In the genomic region with DNA sequence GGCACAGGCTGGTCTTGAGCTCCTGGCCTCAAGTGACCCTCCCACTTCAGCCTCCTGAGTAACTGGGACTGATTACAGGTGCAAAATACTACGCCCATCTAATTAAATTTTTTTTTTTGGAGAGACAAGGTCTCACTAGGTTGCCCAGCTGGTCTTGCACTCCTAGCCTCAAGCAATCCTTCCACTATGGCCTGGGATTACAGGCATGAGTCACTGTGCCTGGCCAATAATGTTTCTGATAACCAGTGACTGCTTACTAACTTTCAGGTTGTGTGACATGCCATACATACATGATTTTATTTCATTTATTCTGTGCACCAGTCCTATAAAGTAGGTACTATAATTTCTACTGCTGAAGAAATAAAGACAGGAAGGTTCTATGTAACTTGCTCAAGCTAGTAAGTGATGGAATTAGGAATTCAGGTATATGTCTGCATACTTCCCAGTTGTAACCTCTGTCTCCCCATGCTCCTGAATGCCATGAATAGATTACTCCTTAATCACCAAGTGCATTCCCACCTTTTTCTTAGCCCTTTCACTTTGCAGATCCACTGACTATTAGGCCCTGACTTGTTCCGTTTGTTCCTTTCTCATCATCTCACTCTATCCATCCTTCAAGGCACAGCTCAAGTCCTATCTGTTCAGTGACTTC, we compare ENCODE assay signal across 13 cellular contexts. TPM values are rescaled to one million over a fixed set of nuclear protein-coding genes. Genes with fewer than 3 reads are reported as not detected.
DNase-seq lines count a peak whose midpoint lies in the region; ATAC-seq and TF ChIP-seq lines count a peak whose summit lies in the region.
"Had no signal": no experiment of that assay in that cellular context is flagged by ENCODE, and none has a peak within 500 bp of the region (broad histone marks: within the 10 kb centered on the region; RNA-seq: fewer than 3 reads in every experiment).

No MANE protein-coding gene starts in this region.

- peaks cover 6% of the 10 kb centered on the region for H3K36me3 Mint-ChIP-seq in activated CD4-positive, alpha-beta memory T cell treated with anti-CD3 and anti-CD28 coated beads, Interleukin-2, amount 10 ng/mL, durations not matched to agents 7 days and 5 days (ENCODE audit: low read depth)
- H3K36me3 Mint-ChIP-seq in activated T-helper 1 cell treated with anti-CD3 and anti-CD28 coated beads, Interleukin-12 subunit alpha, Interleukin-12 subunit beta, Interleukin-2, Interleukin-4 antibody, amounts not matched to agents 30 ng/mL and 10 ng/mL and 1 ng/mL, durations not matched to agents 14 hours and 24 hours and 36 hours (ENCODE audit: low read depth): peaks cover 6% of the 10 kb centered on the region

- H3K27me3 Mint-ChIP-seq in activated CD4-positive, alpha-beta memory T cell treated with anti-CD3 and anti-CD28 coated beads, Interleukin-2, amount 10 ng/mL, durations not matched to agents 7 days and 5 days: no peaks in the 10 kb centered on the region
- no peaks in the 10 kb centered on the region for H3K27me3 Mint-ChIP-seq in activated T-helper 1 cell treated with anti-CD3 and anti-CD28 coated beads, Interleukin-12 subunit alpha, Interleukin-12 subunit beta, Interleukin-2, Interleukin-4 antibody, amounts not matched to agents 30 ng/mL and 10 ng/mL and 1 ng/mL, durations not matched to agents 14 hours and 24 hours and 36 hours (ENCODE audit: insufficient read depth)
- H3K27me3 Mint-ChIP-seq: B cell had no signal

- no peaks in the 10 kb centered on the region for H3K9me2 ChIP-seq in HCT116 (ENCODE audit: insufficient read depth)
- H3K9me2 ChIP-seq in PC-9 (ENCODE audit: insufficient read depth): 0 out of 2 replicates have a peak, but pooled peaks cover 4% of the 10 kb centered on the region

- H3K27ac ChIP-seq in HCT116 (ENCODE audit: low read depth, low read length) (no peak overlapping the region), PC-9 (peak overlapping the region; percentile 56)
- H3K27ac ChIP-seq: spleen, thoracic aorta had no signal

- intact Hi-C loops in HCT116 (cut with micrococcal nuclease): no loop called here
- intact Hi-C loops in PC-9 (cut with micrococcal nuclease; ENCODE audit: unreplicated experiment): loop anchor here (5.0 kb wide), 1 partner anchor 82 kb away; no protein-coding TSS in a partner anchor
- intact Hi-C loops in activated T-helper 1 cell treated with anti-CD3 and anti-CD28 coated beads, Interleukin-12 subunit alpha, Interleukin-12 subunit beta, Interleukin-2, Interleukin-4 antibody, amounts not matched to agents 30 ng/mL and 10 ng/mL and 1 ng/mL, durations not matched to agents 14 hours and 24 hours and 36 hours (cut with micrococcal nuclease): no loop called here

- TF ChIP-seq RAD21 in HCT116 (IDR thresholded peaks at IDR 0.05; ENCODE audit: low read depth): no peak

- RAD21 ChIA-PET in HCT116 (lab: Charles Lee; ENCODE audit: low non-redundant PET in 1 of 2, low total read pairs in 2 of 2, uncharacterized antibody in 2 of 2, unreplicated experiment in 2 of 2): no interaction called here

- TF ChIP-seq POLR2A in HCT116 (IDR thresholded peaks at IDR 0.05; ENCODE audit: borderline replicate concordance, extremely low read depth, insufficient read depth, insufficient read length): no peak

- ATAC-seq in HCT116: peak; percentile 65
- ATAC-seq: activated CD4-positive, CD25-positive, alpha-beta regulatory T cell treated with anti-CD3 and anti-CD28 coated beads, Interleukin-2, amount 50 U/mL, for 24 hours had no signal

- H3K9me3 ChIP-seq in HCT116 (ENCODE audit: control insufficient read depth in 1 of 2, insufficient read depth in 1 of 2, low read depth in 1 of 2, low read length in 2 of 2): no peaks in the 10 kb centered on the region
- no peaks in the 10 kb centered on the region for H3K9me3 ChIP-seq in PC-9 (ENCODE audit: insufficient read depth, low read depth)
- H3K9me3 ChIP-seq: spleen, thoracic aorta had no signal

- BruUV-seq in HCT116 (replicated peaks; lab: Mats Ljungman, UMichigan): no TSS peak
- no TSS peak for BruUV-seq in PC-9 (replicated peaks; lab: Mats Ljungman, UMichigan)

- H3K27ac Mint-ChIP-seq in activated CD4-positive, alpha-beta memory T cell treated with anti-CD3 and anti-CD28 coated beads, Interleukin-2, amount 10 ng/mL, durations not matched to agents 7 days and 5 days: no peak overlapping the region
- no peak overlapping the region for H3K27ac Mint-ChIP-seq in activated T-helper 1 cell treated with anti-CD3 and anti-CD28 coated beads, Interleukin-12 subunit alpha, Interleukin-12 subunit beta, Interleukin-2, Interleukin-4 antibody, amounts not matched to agents 30 ng/mL and 10 ng/mL and 1 ng/mL, durations not matched to agents 14 hours and 24 hours and 36 hours
- H3K27ac Mint-ChIP-seq: B cell had no signal

- H3K36me3 ChIP-seq in HCT116 (ENCODE audit: control insufficient read depth in 1 of 2, insufficient read depth in 2 of 2, low read length in 2 of 2) (no peaks in the 10 kb centered on the region), PC-9 (ENCODE audit: low read depth) (peaks cover 29% of the 10 kb centered on the region)
- H3K36me3 ChIP-seq: thoracic aorta had no signal

- H3K9ac ChIP-seq in HCT116 (ENCODE audit: low read length): no peak overlapping the region

- no peak overlapping the region for H3K4me3 ChIP-seq in HCT116 (replicated peaks in 1 of 2; ENCODE audit: low read depth in 1 of 2, low read length in 2 of 2)
- no peak overlapping the region for H3K4me3 ChIP-seq in PC-9
- no peak overlapping the region for H3K4me3 ChIP-seq in foreskin fibroblast (ENCODE audit: low read depth in 1 of 2, low read length in 2 of 2)
- H3K4me3 ChIP-seq: spleen, thoracic aorta had no signal

- no peak for TF ChIP-seq CTCF in HCT116 (IDR thresholded peaks at IDR 0.05 in 2 of 3, conservative IDR thresholded peaks at IDR 0.05 in 1 of 3; ENCODE audit: borderline replicate concordance in 1 of 3, insufficient read depth in 1 of 3, low read depth in 2 of 3, low read length in 2 of 3)
- TF ChIP-seq CTCF in PC-9 (conservative IDR thresholded peaks at IDR 0.05): no peak
- no peak for TF ChIP-seq CTCF in foreskin fibroblast (IDR thresholded peaks at IDR 0.05; ENCODE audit: low read depth, low read length)

- no peak overlapping the region for H2AFZ ChIP-seq in HCT116 (ENCODE audit: low read depth, low read length, poor library complexity, severe bottlenecking)
- no peak overlapping the region for H2AFZ ChIP-seq in PC-9

- H3K79me2 ChIP-seq in HCT116 (ENCODE audit: insufficient read depth, low read length) (peaks cover 9% of the 10 kb centered on the region; the same call in 1 of the 2 replicates), PC-9 (ENCODE audit: low read depth) (peaks cover 59% of the 10 kb centered on the region)

- H3K4me2 ChIP-seq in HCT116 (ENCODE audit: low read length) (peak overlapping the region; percentile 31), PC-9 (peak overlapping the region; percentile 33)

- CTCF ChIA-PET in HCT116 (lab: Charles Lee) (interaction anchor here (1.6 kb wide), 1 partner anchor 114 kb away, joined by 3 read pairs; no protein-coding TSS in a partner anchor), PC-9 (lab: Charles Lee) (interaction anchor here (0.6 kb wide), 1 partner anchor 9 kb away, joined by 3 read pairs; no protein-coding TSS in a partner anchor)
- CTCF ChIA-PET in activated CD4-positive, alpha-beta memory T cell treated with anti-CD3 and anti-CD28 coated beads, Interleukin-2, amount 10 ng/mL, durations not matched to agents 7 days and 5 days (lab: Charles Lee): no interaction called here

- POLR2A ChIA-PET in HCT116 (lab: Charles Lee) (interaction anchor here (1.4 kb wide), 1 partner anchor 28 kb away, joined by 3 read pairs; the partner anchor contains the start of gene MCU), PC-9 (lab: Charles Lee; ENCODE audit: unreplicated experiment) (no interaction called here)
- POLR2A ChIA-PET in activated CD4-positive, alpha-beta memory T cell treated with anti-CD3 and anti-CD28 coated beads, Interleukin-2, amount 10 ng/mL, durations not matched to agents 7 days and 5 days (lab: Charles Lee): interaction anchor here (0.6 to 1.5 kb wide), 2 partner anchors 27 to 28 kb away, joined by 4 to 5 read pairs; partner anchors contain the start of gene MCU

- H3K4me1 Mint-ChIP-seq in activated CD4-positive, alpha-beta memory T cell treated with anti-CD3 and anti-CD28 coated beads, Interleukin-2, amount 10 ng/mL, durations not matched to agents 7 days and 5 days: no peaks in the 10 kb centered on the region
- no peaks in the 10 kb centered on the region for H3K4me1 Mint-ChIP-seq in activated T-helper 1 cell treated with anti-CD3 and anti-CD28 coated beads, Interleukin-12 subunit alpha, Interleukin-12 subunit beta, Interleukin-2, Interleukin-4 antibody, amounts not matched to agents 30 ng/mL and 10 ng/mL and 1 ng/mL, durations not matched to agents 14 hours and 24 hours and 36 hours (ENCODE audit: low read depth)
- H3K4me1 Mint-ChIP-seq: B cell had no signal

- no peaks in the 10 kb centered on the region for H3K9me3 Mint-ChIP-seq in activated CD4-positive, alpha-beta memory T cell treated with anti-CD3 and anti-CD28 coated beads, Interleukin-2, amount 10 ng/mL, durations not matched to agents 7 days and 5 days
- H3K9me3 Mint-ChIP-seq in activated T-helper 1 cell treated with anti-CD3 and anti-CD28 coated beads, Interleukin-12 subunit alpha, Interleukin-12 subunit beta, Interleukin-2, Interleukin-4 antibody, amounts not matched to agents 30 ng/mL and 10 ng/mL and 1 ng/mL, durations not matched to agents 14 hours and 24 hours and 36 hours: no peaks in the 10 kb centered on the region

- peaks cover 9 to 45% of the 10 kb centered on the region in 2 experiments; a peak in 3 of 4 replicates for H3K4me1 ChIP-seq in HCT116 (ENCODE audit: control insufficient read depth in 1 of 2, insufficient read depth in 2 of 2, low read length in 2 of 2)
- H3K4me1 ChIP-seq in PC-9 (replicated peaks; ENCODE audit: insufficient read depth): peaks cover 44% of the 10 kb centered on the region
- H3K4me1 ChIP-seq: spleen had no signal

- DNase-seq in HCT116 (ENCODE audit: low read depth, low spot score) (no peak), PC-9 (peak; percentile 59 to 89), foreskin fibroblast (peak; percentile 13 to 44), renal cortical epithelial cell (ENCODE audit: low read depth) (peak; percentile 55), NCI-H345 treated with DMSO at 0.1 percent for 48 hours (lab: John Stamatoyannopoulos, UW; ENCODE audit: unreplicated experiment) (no peak)
- no peak for DNase-seq in activated CD4-positive, alpha-beta memory T cell treated with anti-CD3 and anti-CD28 coated beads, Interleukin-2, amount 10 ng/mL, durations not matched to agents 7 days and 5 days
- DNase-seq in activated T-helper 1 cell treated with anti-CD3 and anti-CD28 coated beads, Interleukin-12 subunit alpha, Interleukin-12 subunit beta, Interleukin-2, Interleukin-4 antibody, amounts not matched to agents 30 ng/mL and 10 ng/mL and 1 ng/mL, durations not matched to agents 14 hours and 24 hours and 36 hours (ENCODE audit: low spot score): no peak
- DNase-seq: NCI-H2081 treated with DMSO at 0.1 percent for 48 hours, NCI-H526, spleen had no signal

- no peak overlapping the region for H3K4me3 Mint-ChIP-seq in activated CD4-positive, alpha-beta memory T cell treated with anti-CD3 and anti-CD28 coated beads, Interleukin-2, amount 10 ng/mL, durations not matched to agents 7 days and 5 days
- H3K4me3 Mint-ChIP-seq in activated T-helper 1 cell treated with anti-CD3 and anti-CD28 coated beads, Interleukin-12 subunit alpha, Interleukin-12 subunit beta, Interleukin-2, Interleukin-4 antibody, amounts not matched to agents 30 ng/mL and 10 ng/mL and 1 ng/mL, durations not matched to agents 14 hours and 24 hours and 36 hours: no peak overlapping the region
- H3K4me3 Mint-ChIP-seq: B cell had no signal

- H3F3A ChIP-seq in PC-9 (ENCODE audit: insufficient read depth, low read depth): peaks cover 27% of the 10 kb centered on the region

- H4K20me1 ChIP-seq in HCT116 (ENCODE audit: insufficient read depth): no peaks in the 10 kb centered on the region
- H4K20me1 ChIP-seq in PC-9 (ENCODE audit: insufficient read depth): 0 out of 2 replicates have a peak, but pooled peaks cover 3% of the 10 kb centered on the region

- H3K27me3 ChIP-seq in HCT116 (ENCODE audit: insufficient read depth, low read length) (no peaks in the 10 kb centered on the region), PC-9 (ENCODE audit: insufficient read depth, low read depth) (no peaks in the 10 kb centered on the region)
- H3K27me3 ChIP-seq: spleen had no signal

RNA-seq across cellular contexts. Expression of gene MCU, which starts 28.1 kb away (rescaled TPM):
- total RNA-seq in HCT116 (2021; ENCODE audit: unreplicated experiment): 26.8 TPM
- 19.9 and 21.1 TPM in 2 replicates for polyA plus RNA-seq in HCT116 (2012)
- total RNA-seq in PC-9 (2021): 59.5 and 61.9 TPM in 2 replicates
- total RNA-seq in renal cortical epithelial cell: 32.3 and 47.2 TPM in 2 replicates
- 10 to 100 TPM; 14.5 to 16.1 TPM for total RNA-seq in activated CD4-positive, alpha-beta memory T cell treated with anti-CD3 and anti-CD28 coated beads, Interleukin-2, amount 10 ng/mL, durations not matched to agents 7 days and 5 days
- total RNA-seq in activated T-helper 1 cell treated with anti-CD3 and anti-CD28 coated beads, Interleukin-12 subunit alpha, Interleukin-12 subunit beta, Interleukin-2, Interleukin-4 antibody, amounts not matched to agents 30 ng/mL and 10 ng/mL and 1 ng/mL, durations not matched to agents 14 hours and 24 hours and 36 hours: 12.6 and 17.5 TPM in 2 replicates

Comparison
In these comparisons a context has a peak if more than half of its experiments do, and no peak if none do; other contexts are left out.
1. DNase-seq: peak in PC-9 (2 of 2), foreskin fibroblast (2 of 2) and renal cortical epithelial cell (single experiment); none in HCT116 (single experiment), activated CD4-positive, alpha-beta memory T cell treated with anti-CD3 and anti-CD28 coated beads, Interleukin-2, amount 10 ng/mL, durations not matched to agents 7 days and 5 days (single experiment), activated T-helper 1 cell treated with anti-CD3 and anti-CD28 coated beads, Interleukin-12 subunit alpha, Interleukin-12 subunit beta, Interleukin-2, Interleukin-4 antibody, amounts not matched to agents 30 ng/mL and 10 ng/mL and 1 ng/mL, durations not matched to agents 14 hours and 24 hours and 36 hours (single experiment) and NCI-H345 treated with DMSO at 0.1 percent for 48 hours (single experiment).